Comparison of ENCODE assay signal across 1 cellular context in the genomic region with DNA sequence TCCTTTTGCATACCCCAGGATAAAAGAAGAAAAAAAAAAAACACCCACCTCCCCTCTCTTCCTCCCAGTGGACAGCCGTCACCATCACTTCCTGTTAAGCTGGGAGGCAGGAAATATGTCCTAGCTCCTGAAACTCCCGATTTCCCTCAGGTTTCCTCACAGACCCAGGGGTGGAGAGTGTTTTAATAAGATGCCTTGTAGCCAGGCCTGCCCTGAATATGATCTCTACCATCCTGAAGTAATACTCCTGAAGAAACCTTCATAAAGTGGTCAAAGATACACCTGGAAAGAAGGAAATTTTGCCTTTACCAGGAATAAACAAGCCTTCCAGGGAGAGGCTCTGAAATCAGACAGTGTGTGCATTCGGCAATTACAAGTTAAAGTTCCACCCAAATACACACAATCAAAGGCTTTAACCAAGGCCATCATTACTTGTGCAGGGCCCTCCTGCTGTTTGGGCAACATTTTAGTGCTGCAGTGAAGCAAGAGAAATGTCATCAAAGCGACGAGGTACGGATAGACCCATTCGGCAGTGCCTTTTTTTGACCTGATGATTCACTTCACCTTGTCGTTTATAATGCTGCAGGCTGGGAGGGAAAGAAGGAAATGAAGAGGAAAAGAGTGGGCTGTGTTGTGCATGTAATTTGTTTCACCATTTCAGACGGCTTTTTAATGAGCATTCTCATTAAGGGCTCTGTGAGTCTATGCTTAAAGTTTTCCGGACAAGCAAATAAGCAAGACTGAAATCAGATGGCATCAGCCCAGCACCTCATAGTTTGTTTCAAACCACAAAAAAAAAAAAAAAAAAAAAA.
A peak's percentile ranks its signal among the peaks of the same experiment; 100 is the strongest.
TF ChIP-seq lines count a peak whose summit lies in the region.

No MANE protein-coding gene starts in this region.

TF ChIP-seq in HepG2, 621 proteins besides CTCF, POLR2A, EP300 and RAD21 (continued from another document and continues in another):
- TF ChIP-seq, protein P1, sequence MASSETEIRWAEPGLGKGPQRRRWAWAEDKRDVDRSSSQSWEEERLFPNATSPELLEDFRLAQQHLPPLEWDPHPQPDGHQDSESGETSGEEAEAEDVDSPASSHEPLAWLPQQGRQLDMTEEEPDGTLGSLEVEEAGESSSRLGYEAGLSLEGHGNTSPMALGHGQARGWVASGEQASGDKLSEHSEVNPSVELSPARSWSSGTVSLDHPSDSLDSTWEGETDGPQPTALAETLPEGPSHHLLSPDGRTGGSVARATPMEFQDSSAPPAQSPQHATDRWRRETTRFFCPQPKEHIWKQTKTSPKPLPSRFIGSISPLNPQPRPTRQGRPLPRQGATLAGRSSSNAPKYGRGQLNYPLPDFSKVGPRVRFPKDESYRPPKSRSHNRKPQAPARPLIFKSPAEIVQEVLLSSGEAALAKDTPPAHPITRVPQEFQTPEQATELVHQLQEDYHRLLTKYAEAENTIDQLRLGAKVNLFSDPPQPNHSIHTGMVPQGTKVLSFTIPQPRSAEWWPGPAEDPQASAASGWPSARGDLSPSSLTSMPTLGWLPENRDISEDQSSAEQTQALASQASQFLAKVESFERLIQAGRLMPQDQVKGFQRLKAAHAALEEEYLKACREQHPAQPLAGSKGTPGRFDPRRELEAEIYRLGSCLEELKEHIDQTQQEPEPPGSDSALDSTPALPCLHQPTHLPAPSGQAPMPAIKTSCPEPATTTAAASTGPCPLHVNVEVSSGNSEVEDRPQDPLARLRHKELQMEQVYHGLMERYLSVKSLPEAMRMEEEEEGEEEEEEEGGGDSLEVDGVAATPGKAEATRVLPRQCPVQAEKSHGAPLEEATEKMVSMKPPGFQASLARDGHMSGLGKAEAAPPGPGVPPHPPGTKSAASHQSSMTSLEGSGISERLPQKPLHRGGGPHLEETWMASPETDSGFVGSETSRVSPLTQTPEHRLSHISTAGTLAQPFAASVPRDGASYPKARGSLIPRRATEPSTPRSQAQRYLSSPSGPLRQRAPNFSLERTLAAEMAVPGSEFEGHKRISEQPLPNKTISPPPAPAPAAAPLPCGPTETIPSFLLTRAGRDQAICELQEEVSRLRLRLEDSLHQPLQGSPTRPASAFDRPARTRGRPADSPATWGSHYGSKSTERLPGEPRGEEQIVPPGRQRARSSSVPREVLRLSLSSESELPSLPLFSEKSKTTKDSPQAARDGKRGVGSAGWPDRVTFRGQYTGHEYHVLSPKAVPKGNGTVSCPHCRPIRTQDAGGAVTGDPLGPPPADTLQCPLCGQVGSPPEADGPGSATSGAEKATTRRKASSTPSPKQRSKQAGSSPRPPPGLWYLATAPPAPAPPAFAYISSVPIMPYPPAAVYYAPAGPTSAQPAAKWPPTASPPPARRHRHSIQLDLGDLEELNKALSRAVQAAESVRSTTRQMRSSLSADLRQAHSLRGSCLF (CRISPR knock-in tag; IDR thresholded peaks at IDR 0.05; ENCODE audit: borderline replicate concordance), result no peak
- TF ChIP-seq MIER2 (CRISPR knock-in tag; IDR thresholded peaks at IDR 0.05) (no peak), ZNF441 (CRISPR knock-in tag; IDR thresholded peaks at IDR 0.05; ENCODE audit: borderline replicate concordance) (no peak), RAD51 (IDR thresholded peaks at IDR 0.05; ENCODE audit: borderline replicate concordance) (no peak), TEAD2 (CRISPR knock-in tag; IDR thresholded peaks at IDR 0.05) (no peak), DR1 (CRISPR knock-in tag; IDR thresholded peaks at IDR 0.05) (no peak), REXO4 (CRISPR knock-in tag; IDR thresholded peaks at IDR 0.05; ENCODE audit: borderline replicate concordance) (no peak), ATF1 (CRISPR knock-in tag; IDR thresholded peaks at IDR 0.05) (peak; percentile 62; the same call in 1 of the 2 replicates), ZNF761 (CRISPR knock-in tag; conservative IDR thresholded peaks at IDR 0.05) (no peak), ZNF652 (CRISPR knock-in tag; IDR thresholded peaks at IDR 0.05; ENCODE audit: borderline replicate concordance, low read depth) (no peak), CC2D1A (CRISPR knock-in tag; IDR thresholded peaks at IDR 0.05) (no peak), TOE1 (CRISPR knock-in tag; IDR thresholded peaks at IDR 0.05) (0 out of 2 replicates have a peak, but pooled peaks have one; percentile 60), GPN1 (CRISPR knock-in tag; IDR thresholded peaks at IDR 0.05; ENCODE audit: borderline replicate concordance) (no peak), ARHGAP35 (CRISPR knock-in tag; IDR thresholded peaks at IDR 0.05; ENCODE audit: borderline replicate concordance) (no peak), ZNF253 (CRISPR knock-in tag; IDR thresholded peaks at IDR 0.05; ENCODE audit: borderline replicate concordance) (no peak), NFATC3 (CRISPR knock-in tag; IDR thresholded peaks at IDR 0.05) (no peak), JUND (CRISPR knock-in tag; IDR thresholded peaks at IDR 0.05) (peak; percentile 69), SUZ12 (IDR thresholded peaks at IDR 0.05; ENCODE audit: low read depth, low read length) (no peak), HHEX (CRISPR knock-in tag; IDR thresholded peaks at IDR 0.05) (no peak), ZNF552 (CRISPR knock-in tag; IDR thresholded peaks at IDR 0.05; ENCODE audit: borderline replicate concordance) (no peak), ZFP90 (CRISPR knock-in tag; IDR thresholded peaks at IDR 0.05; ENCODE audit: borderline replicate concordance) (no peak), NKX3-1 (CRISPR knock-in tag; IDR thresholded peaks at IDR 0.05) (no peak), ZKSCAN5 (CRISPR knock-in tag; IDR thresholded peaks at IDR 0.05) (no peak), ZNF850 (CRISPR knock-in tag; conservative IDR thresholded peaks at IDR 0.05) (no peak), ZNF205 (CRISPR knock-in tag; IDR thresholded peaks at IDR 0.05) (0 out of 2 replicates have a peak, but pooled peaks have one; percentile 61), YEATS2 (CRISPR knock-in tag; IDR thresholded peaks at IDR 0.05; ENCODE audit: borderline replicate concordance) (peak; percentile 59; the same call in 1 of the 2 replicates), PRPF4 (IDR thresholded peaks at IDR 0.05; ENCODE audit: low read depth, low read length, poor library complexity, severe bottlenecking) (no peak), ZNF225 (CRISPR knock-in tag; IDR thresholded peaks at IDR 0.05) (no peak), KDM5B (CRISPR knock-in tag; IDR thresholded peaks at IDR 0.05; ENCODE audit: borderline replicate concordance) (no peak), KDM3A (CRISPR knock-in tag; IDR thresholded peaks at IDR 0.05; ENCODE audit: low read depth) (peak; percentile 43; the same call in 1 of the 2 replicates)
- TF ChIP-seq, protein P2, sequence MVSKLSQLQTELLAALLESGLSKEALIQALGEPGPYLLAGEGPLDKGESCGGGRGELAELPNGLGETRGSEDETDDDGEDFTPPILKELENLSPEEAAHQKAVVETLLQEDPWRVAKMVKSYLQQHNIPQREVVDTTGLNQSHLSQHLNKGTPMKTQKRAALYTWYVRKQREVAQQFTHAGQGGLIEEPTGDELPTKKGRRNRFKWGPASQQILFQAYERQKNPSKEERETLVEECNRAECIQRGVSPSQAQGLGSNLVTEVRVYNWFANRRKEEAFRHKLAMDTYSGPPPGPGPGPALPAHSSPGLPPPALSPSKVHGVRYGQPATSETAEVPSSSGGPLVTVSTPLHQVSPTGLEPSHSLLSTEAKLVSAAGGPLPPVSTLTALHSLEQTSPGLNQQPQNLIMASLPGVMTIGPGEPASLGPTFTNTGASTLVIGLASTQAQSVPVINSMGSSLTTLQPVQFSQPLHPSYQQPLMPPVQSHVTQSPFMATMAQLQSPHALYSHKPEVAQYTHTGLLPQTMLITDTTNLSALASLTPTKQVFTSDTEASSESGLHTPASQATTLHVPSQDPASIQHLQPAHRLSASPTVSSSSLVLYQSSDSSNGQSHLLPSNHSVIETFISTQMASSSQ (IDR thresholded peaks at IDR 0.05; ENCODE audit: low read depth), result peak; percentile 87
- TF ChIP-seq, protein P2 (CRISPR knock-in tag; IDR thresholded peaks at IDR 0.05; ENCODE audit: borderline replicate concordance), result peak; percentile 92
- TF ChIP-seq, protein P3, sequence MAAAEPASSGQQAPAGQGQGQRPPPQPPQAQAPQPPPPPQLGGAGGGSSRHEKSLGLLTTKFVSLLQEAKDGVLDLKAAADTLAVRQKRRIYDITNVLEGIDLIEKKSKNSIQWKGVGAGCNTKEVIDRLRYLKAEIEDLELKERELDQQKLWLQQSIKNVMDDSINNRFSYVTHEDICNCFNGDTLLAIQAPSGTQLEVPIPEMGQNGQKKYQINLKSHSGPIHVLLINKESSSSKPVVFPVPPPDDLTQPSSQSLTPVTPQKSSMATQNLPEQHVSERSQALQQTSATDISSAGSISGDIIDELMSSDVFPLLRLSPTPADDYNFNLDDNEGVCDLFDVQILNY (CRISPR knock-in tag; conservative IDR thresholded peaks at IDR 0.05), result no peak
- TF ChIP-seq, protein P4, sequence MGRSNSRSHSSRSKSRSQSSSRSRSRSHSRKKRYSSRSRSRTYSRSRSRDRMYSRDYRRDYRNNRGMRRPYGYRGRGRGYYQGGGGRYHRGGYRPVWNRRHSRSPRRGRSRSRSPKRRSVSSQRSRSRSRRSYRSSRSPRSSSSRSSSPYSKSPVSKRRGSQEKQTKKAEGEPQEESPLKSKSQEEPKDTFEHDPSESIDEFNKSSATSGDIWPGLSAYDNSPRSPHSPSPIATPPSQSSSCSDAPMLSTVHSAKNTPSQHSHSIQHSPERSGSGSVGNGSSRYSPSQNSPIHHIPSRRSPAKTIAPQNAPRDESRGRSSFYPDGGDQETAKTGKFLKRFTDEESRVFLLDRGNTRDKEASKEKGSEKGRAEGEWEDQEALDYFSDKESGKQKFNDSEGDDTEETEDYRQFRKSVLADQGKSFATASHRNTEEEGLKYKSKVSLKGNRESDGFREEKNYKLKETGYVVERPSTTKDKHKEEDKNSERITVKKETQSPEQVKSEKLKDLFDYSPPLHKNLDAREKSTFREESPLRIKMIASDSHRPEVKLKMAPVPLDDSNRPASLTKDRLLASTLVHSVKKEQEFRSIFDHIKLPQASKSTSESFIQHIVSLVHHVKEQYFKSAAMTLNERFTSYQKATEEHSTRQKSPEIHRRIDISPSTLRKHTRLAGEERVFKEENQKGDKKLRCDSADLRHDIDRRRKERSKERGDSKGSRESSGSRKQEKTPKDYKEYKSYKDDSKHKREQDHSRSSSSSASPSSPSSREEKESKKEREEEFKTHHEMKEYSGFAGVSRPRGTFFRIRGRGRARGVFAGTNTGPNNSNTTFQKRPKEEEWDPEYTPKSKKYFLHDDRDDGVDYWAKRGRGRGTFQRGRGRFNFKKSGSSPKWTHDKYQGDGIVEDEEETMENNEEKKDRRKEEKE (IDR thresholded peaks at IDR 0.05), result no peak
- TF ChIP-seq, protein P5, sequence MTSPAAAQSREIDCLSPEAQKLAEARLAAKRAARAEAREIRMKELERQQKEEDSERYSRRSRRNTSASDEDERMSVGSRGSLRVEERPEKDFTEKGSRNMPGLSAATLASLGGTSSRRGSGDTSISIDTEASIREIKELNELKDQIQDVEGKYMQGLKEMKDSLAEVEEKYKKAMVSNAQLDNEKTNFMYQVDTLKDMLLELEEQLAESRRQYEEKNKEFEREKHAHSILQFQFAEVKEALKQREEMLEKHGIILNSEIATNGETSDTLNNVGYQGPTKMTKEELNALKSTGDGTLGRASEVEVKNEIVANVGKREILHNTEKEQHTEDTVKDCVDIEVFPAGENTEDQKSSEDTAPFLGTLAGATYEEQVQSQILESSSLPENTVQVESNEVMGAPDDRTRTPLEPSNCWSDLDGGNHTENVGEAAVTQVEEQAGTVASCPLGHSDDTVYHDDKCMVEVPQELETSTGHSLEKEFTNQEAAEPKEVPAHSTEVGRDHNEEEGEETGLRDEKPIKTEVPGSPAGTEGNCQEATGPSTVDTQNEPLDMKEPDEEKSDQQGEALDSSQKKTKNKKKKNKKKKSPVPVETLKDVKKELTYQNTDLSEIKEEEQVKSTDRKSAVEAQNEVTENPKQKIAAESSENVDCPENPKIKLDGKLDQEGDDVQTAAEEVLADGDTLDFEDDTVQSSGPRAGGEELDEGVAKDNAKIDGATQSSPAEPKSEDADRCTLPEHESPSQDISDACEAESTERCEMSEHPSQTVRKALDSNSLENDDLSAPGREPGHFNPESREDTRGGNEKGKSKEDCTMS (CRISPR knock-in tag; conservative IDR thresholded peaks at IDR 0.05), result no peak
- TF ChIP-seq, protein P6, sequence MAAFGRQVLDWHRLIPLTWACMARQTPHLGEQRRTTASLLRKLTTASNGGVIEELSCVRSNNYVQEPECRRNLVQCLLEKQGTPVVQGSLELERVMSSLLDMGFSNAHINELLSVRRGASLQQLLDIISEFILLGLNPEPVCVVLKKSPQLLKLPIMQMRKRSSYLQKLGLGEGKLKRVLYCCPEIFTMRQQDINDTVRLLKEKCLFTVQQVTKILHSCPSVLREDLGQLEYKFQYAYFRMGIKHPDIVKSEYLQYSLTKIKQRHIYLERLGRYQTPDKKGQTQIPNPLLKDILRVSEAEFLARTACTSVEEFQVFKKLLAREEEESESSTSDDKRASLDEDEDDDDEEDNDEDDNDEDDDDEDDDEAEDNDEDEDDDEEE (CRISPR knock-in tag; IDR thresholded peaks at IDR 0.05), result no peak
- TF ChIP-seq, protein P7, sequence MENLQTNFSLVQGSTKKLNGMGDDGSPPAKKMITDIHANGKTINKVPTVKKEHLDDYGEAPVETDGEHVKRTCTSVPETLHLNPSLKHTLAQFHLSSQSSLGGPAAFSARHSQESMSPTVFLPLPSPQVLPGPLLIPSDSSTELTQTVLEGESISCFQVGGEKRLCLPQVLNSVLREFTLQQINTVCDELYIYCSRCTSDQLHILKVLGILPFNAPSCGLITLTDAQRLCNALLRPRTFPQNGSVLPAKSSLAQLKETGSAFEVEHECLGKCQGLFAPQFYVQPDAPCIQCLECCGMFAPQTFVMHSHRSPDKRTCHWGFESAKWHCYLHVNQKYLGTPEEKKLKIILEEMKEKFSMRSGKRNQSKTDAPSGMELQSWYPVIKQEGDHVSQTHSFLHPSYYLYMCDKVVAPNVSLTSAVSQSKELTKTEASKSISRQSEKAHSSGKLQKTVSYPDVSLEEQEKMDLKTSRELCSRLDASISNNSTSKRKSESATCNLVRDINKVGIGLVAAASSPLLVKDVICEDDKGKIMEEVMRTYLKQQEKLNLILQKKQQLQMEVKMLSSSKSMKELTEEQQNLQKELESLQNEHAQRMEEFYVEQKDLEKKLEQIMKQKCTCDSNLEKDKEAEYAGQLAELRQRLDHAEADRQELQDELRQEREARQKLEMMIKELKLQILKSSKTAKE (CRISPR knock-in tag; IDR thresholded peaks at IDR 0.05; ENCODE audit: borderline replicate concordance), result no peak
- TF ChIP-seq, protein P8, sequence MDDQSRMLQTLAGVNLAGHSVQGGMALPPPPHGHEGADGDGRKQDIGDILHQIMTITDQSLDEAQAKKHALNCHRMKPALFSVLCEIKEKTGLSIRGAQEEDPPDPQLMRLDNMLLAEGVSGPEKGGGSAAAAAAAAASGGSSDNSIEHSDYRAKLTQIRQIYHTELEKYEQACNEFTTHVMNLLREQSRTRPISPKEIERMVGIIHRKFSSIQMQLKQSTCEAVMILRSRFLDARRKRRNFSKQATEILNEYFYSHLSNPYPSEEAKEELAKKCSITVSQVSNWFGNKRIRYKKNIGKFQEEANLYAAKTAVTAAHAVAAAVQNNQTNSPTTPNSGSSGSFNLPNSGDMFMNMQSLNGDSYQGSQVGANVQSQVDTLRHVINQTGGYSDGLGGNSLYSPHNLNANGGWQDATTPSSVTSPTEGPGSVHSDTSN (CRISPR knock-in tag; IDR thresholded peaks at IDR 0.05; ENCODE audit: borderline replicate concordance), result no peak
